1 cellular context compared by ENCODE assay signal in the genomic region with DNA sequence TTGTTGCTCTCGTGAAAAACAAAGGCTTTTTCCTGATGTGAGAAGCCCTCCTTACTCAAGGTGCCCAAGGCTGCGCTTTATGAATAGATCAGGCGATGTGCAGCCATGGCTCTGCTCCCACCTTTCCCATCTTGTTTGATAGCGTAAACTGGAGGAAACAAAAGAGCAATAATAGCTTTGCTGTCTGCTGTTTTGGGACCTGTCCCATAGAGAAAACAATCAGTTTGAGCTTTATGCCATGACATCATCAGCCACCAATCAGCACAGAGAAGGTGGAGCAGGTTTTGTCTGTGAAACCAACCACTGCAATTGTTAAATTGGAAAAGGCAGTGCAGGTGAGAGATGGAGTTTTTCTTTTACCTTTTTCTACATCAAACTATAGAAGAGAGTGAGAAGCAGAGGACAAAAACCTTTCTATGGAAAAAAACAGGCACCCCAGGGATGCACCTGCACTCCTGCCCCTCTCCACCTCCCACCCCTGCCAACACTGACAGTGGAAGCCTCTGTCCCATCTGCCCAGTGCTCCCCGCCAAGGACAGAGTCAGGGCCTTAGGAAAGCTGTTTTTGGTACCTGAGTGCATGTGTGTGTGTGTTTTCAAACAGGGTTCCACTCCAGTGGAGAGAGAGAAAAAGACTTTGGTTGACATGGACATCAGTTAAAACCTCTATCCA.
TF ChIP-seq lines count a peak whose summit lies in the region.

No MANE protein-coding gene starts in this region.

TF ChIP-seq in SK-N-SH, 30 proteins besides CTCF, POLR2A, EP300 and RAD21 (continued from another document):
- TF ChIP-seq, protein P1, sequence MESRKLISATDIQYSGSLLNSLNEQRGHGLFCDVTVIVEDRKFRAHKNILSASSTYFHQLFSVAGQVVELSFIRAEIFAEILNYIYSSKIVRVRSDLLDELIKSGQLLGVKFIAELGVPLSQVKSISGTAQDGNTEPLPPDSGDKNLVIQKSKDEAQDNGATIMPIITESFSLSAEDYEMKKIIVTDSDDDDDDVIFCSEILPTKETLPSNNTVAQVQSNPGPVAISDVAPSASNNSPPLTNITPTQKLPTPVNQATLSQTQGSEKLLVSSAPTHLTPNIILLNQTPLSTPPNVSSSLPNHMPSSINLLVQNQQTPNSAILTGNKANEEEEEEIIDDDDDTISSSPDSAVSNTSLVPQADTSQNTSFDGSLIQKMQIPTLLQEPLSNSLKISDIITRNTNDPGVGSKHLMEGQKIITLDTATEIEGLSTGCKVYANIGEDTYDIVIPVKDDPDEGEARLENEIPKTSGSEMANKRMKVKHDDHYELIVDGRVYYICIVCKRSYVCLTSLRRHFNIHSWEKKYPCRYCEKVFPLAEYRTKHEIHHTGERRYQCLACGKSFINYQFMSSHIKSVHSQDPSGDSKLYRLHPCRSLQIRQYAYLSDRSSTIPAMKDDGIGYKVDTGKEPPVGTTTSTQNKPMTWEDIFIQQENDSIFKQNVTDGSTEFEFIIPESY (IDR thresholded peaks at IDR 0.05; ENCODE audit: borderline replicate concordance, low read depth): no peak
- no peak for TF ChIP-seq NFIC (IDR thresholded peaks at IDR 0.05; ENCODE audit: borderline replicate concordance)
- no peak for TF ChIP-seq GABPA (IDR thresholded peaks at IDR 0.05; ENCODE audit: low read depth)
- TF ChIP-seq TCF12 (IDR thresholded peaks at IDR 0.05): no peak
- TF ChIP-seq RXRA (IDR thresholded peaks at IDR 0.05; ENCODE audit: borderline replicate concordance, low read depth): no peak
- TF ChIP-seq EZH2phosphoT487 (IDR thresholded peaks at IDR 0.05; ENCODE audit: borderline replicate concordance, low read depth): no peak
- no peak for TF ChIP-seq FOSL2 (IDR thresholded peaks at IDR 0.05; ENCODE audit: borderline replicate concordance, low read depth)
- TF ChIP-seq SIN3A (IDR thresholded peaks at IDR 0.05; ENCODE audit: borderline replicate concordance, low read depth, low read length): no peak
- TF ChIP-seq CHD2 (IDR thresholded peaks at IDR 0.05; ENCODE audit: low read length, partially characterized antibody): no peak
- no peak for TF ChIP-seq MXI1 (IDR thresholded peaks at IDR 0.05; ENCODE audit: low read depth, low read length)
- no peak for TF ChIP-seq RFX5 (IDR thresholded peaks at IDR 0.05; ENCODE audit: low read length)
- no peak for TF ChIP-seq GATA2 (CRISPR knock-in tag; IDR thresholded peaks at IDR 0.05)
